20 cellular contexts compared by ENCODE assay signal in the genomic region with DNA sequence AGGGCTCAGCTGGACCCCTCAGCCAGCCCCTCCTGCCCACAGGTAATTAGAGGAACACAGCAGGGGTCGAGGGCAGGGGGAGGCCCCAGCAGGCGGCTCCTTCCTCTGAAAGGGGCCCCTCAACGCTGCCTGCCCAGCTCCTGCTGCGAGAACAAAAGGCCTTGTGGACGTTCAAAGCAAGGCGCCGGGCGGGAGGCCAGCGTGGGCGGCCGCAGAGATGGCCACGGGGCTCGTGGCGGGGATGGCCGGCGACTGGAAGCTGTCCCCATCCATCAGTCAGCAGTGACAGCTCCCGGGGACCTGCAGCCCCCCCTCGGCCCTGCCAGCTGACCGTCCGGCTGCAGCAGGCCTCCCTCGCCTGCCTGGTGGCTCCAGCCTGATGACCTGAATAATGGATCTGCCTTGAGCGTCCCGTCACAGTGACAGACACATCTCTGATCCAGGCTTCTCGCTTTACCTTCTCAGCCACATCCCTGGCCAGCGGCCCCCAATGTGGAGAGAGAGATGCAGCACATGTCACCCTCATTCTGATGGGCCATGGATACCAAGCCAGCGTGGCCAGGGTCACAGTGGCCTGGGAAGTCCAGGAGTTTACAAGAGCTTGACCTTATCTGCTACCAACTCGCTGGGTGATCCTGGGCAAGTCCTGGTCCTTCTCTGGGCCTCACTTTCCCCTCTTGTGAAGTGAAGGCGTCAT.
DNase-seq lines count a peak whose midpoint lies in the region; FAIRE-seq and TF ChIP-seq lines count a peak whose summit lies in the region.
"Had no signal": no experiment of that assay in that cellular context is flagged by ENCODE, and none has a peak within 500 bp of the region (broad histone marks: within the 10 kb centered on the region; RNA-seq: fewer than 3 reads in every experiment).

No MANE protein-coding gene starts in this region.

- intact Hi-C loops in posterior vena cava (cut with DNase I) = no loop called here

- in situ Hi-C loops in GM13976 (cut with MboI; ENCODE audit: low sequenced_read_pairs, unreplicated experiment) = no loop called here

- FAIRE-seq in GM19239 (lab: Jason Lieb, UNC) = no peak
- FAIRE-seq: GM12878 had no signal

- H3K27me3 ChIP-seq in effector memory CD4-positive, alpha-beta T cell (replicated peaks; ENCODE audit: control insufficient read depth, insufficient read depth, low read length, poor library complexity, severe bottlenecking) = no peaks in the 10 kb centered on the region
- H3K27me3 ChIP-seq: ascending aorta, esophagus squamous epithelium, hepatocyte, uterus had no signal

- peak; percentile 92 for DNase-seq in ELF-1 (ENCODE audit: low read depth, low spot score)
- DNase-seq in amygdala (lab: John Stamatoyannopoulos, UW) = peak; percentile 31 to 97 (median 85)
- DNase-seq in iPS-NIHi7 (ENCODE audit: extremely low spot score) = peak; percentile 64
- DNase-seq in posterior vena cava (ENCODE audit: low spot score) = peak; percentile 64
- DNase-seq in effector memory CD4-positive, alpha-beta T cell = no peak
- no peak for DNase-seq in GM13976 (ENCODE audit: low spot score)
- DNase-seq in MV-4-11 (lab: John Stamatoyannopoulos, UW) = no peak
- no peak for DNase-seq in GM19239 (ENCODE audit: insufficient read length, low spot score)
- DNase-seq: activated CD4-positive, CD25-positive, alpha-beta regulatory T cell treated with anti-CD3 and anti-CD28 coated beads, Interleukin-2, amount 50 U/mL, for 72 hours; activated CD8-positive, alpha-beta memory T cell treated with anti-CD3 and anti-CD28 coated beads, Interleukin-2, amount 10 ng/mL, durations not matched to agents 7 days and 5 days; activated gamma-delta T cell; esophagus squamous epithelium; left lung; NCI-H1092; SHP77 treated with DMSO at 0.1 percent for 48 hours; uterus had no signal

- H3K9me3 ChIP-seq in effector memory CD4-positive, alpha-beta T cell (ENCODE audit: control insufficient read depth, low read length) = no peaks in the 10 kb centered on the region
- H3K9me3 ChIP-seq: ascending aorta, esophagus squamous epithelium, left lung, uterus had no signal

- H3K27ac ChIP-seq in effector memory CD4-positive, alpha-beta T cell (ENCODE audit: insufficient read depth, low read length, poor library complexity, severe bottlenecking) = no peak overlapping the region
- H3K27ac ChIP-seq: ascending aorta, hepatocyte, left lung, uterus had no signal

- no peak for TF ChIP-seq CTCF in GM13976 (IDR thresholded peaks at IDR 0.05; ENCODE audit: borderline replicate concordance, control extremely low read depth, extremely low read depth, insufficient read depth, missing control alignments)

- H3K4me1 ChIP-seq in effector memory CD4-positive, alpha-beta T cell (ENCODE audit: control insufficient read depth, insufficient read depth, low read length, poor library complexity, severe bottlenecking) = no peaks in the 10 kb centered on the region
- H3K4me1 ChIP-seq: left lung, uterus had no signal

- no peak overlapping the region for H3K4me3 ChIP-seq in effector memory CD4-positive, alpha-beta T cell (ENCODE audit: insufficient read depth, low read depth, low read length, poor library complexity, severe bottlenecking)
- H3K4me3 ChIP-seq: ascending aorta, esophagus squamous epithelium, GM12878, hepatocyte, left lung, smooth muscle cell, uterus had no signal

- no peaks in the 10 kb centered on the region for H3K36me3 ChIP-seq in effector memory CD4-positive, alpha-beta T cell (ENCODE audit: control insufficient read depth, insufficient read depth, low read length)
- H3K36me3 ChIP-seq: ascending aorta, esophagus squamous epithelium, left lung, uterus had no signal

Comparison
In these comparisons a context has a peak if more than half of its experiments do, and no peak if none do; other contexts are left out.
1. DNase-seq: peak in ELF-1 (single experiment), amygdala (56 of 56), iPS-NIHi7 (single experiment) and posterior vena cava (single experiment); none in effector memory CD4-positive, alpha-beta T cell (0 of 3), GM13976 (single experiment), MV-4-11 (single experiment) and GM19239 (single experiment).